17 cellular contexts compared by ENCODE assay signal in the genomic region with DNA sequence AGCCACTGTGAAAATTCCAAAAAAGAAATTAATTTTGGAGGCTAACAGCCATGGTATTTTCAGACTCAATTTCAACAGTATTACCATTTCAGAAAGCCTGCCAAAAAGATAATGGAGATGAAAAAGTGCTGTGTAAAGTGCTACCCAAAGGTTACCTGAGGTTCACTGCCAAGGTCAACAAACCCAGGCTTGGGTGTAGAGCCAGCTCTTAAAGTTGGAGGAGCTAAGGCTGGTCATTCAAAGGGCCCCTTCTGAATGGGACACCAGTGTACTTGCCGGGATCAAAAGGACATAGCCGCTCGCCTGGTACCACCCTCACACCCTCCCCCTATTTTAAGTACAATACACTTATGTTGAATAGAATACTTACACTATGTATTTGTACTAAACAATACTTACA.
A peak's percentile ranks its signal among the peaks of the same experiment; 100 is the strongest.
DNase-seq lines count a peak whose midpoint lies in the region; ATAC-seq and TF ChIP-seq lines count a peak whose summit lies in the region.
"Had no signal": no experiment of that assay in that cellular context is flagged by ENCODE, and none has a peak within 500 bp of the region (broad histone marks: within the 10 kb centered on the region; RNA-seq: fewer than 3 reads in every experiment).

No MANE protein-coding gene starts in this region.

- intact Hi-C loops in esophagus muscularis mucosa (cut with DNase I): no loop called here
- intact Hi-C loops in CD4-positive, alpha-beta memory T cell (cut with micrococcal nuclease): no loop called here

- no peaks in the 10 kb centered on the region for H3K4me1 ChIP-seq in esophagus muscularis mucosa
- H3K4me1 ChIP-seq in CD4-positive, alpha-beta memory T cell (ENCODE audit: insufficient read depth, low read length): no peaks in the 10 kb centered on the region
- H3K4me1 ChIP-seq: Caco-2 had no signal

- no peak for ATAC-seq in HG02610 (IDR thresholded peaks at IDR 0.05; ENCODE audit: unreplicated experiment)

- no peak for TF ChIP-seq POLR2A in esophagus muscularis mucosa (IDR thresholded peaks at IDR 0.05; ENCODE audit: low read depth)

- peaks cover 11% of the 10 kb centered on the region for H3K4me1 Mint-ChIP-seq in nephron progenitor cell
- H3K4me1 Mint-ChIP-seq in CD4-positive, alpha-beta memory T cell: peaks cover 0 to 3% (median 0%) of the 10 kb centered on the region in 4 donors
- H3K4me1 Mint-ChIP-seq: CD14-positive monocyte had no signal

- peak overlapping the region; percentile 89 for H3K27ac Mint-ChIP-seq in nephron progenitor cell
- H3K27ac Mint-ChIP-seq in CD4-positive, alpha-beta memory T cell: no peak overlapping the region
- H3K27ac Mint-ChIP-seq: CD14-positive monocyte, H9 had no signal

- TF ChIP-seq CTCF in esophagus muscularis mucosa (IDR thresholded peaks at IDR 0.05): no peak
- TF ChIP-seq CTCF in nephron progenitor cell (IDR thresholded peaks at IDR 0.05): no peak

- DNase-seq in NCI-H2196 treated with DMSO at 0.1 percent for 48 hours (lab: John Stamatoyannopoulos, UW; ENCODE audit: unreplicated experiment) (peak; percentile 35), esophagus muscularis mucosa (ENCODE audit: extremely low spot score) (peak; percentile 77), nephron progenitor cell (no peak), superior temporal gyrus (ENCODE audit: extremely low spot score) (peak; percentile 52), iPS-NIHi11 (ENCODE audit: low spot score) (no peak)
- no peak for DNase-seq in CD4-positive, alpha-beta memory T cell
- DNase-seq: Caco-2, DMS53, H9, KBM-7, NCI-H1436, NCI-H2029, NCI-H2171, NCI-H510A treated with DMSO at 0.1 percent for 48 hours, NCI-H82 had no signal

- H3K27ac ChIP-seq in esophagus muscularis mucosa (replicated peaks in 1 of 4): no peak overlapping the region
- no peak overlapping the region for H3K27ac ChIP-seq in CD4-positive, alpha-beta memory T cell (ENCODE audit: low read depth, low read length)

- no peaks in the 10 kb centered on the region for H3K9me3 Mint-ChIP-seq in nephron progenitor cell
- H3K9me3 Mint-ChIP-seq in CD4-positive, alpha-beta memory T cell: peaks cover 0 to 2% (median 0%) of the 10 kb centered on the region in 8 donors
- H3K9me3 Mint-ChIP-seq: CD14-positive monocyte, H9 had no signal

- POLR2A ChIA-PET in CD4-positive, alpha-beta memory T cell (lab: Charles Lee; ENCODE audit: partially characterized antibody): no interaction called here

- 94% methylated on average over 3 of the region's 3 CpGs for WGBS in esophagus muscularis mucosa

- peaks cover 45% of the 10 kb centered on the region for H3K36me3 Mint-ChIP-seq in nephron progenitor cell (ENCODE audit: low read depth)
- H3K36me3 Mint-ChIP-seq in CD4-positive, alpha-beta memory T cell: no peaks in the 10 kb centered on the region
- H3K36me3 Mint-ChIP-seq: CD14-positive monocyte had no signal

- H3K36me3 ChIP-seq in esophagus muscularis mucosa: peaks cover 11 to 31% (median 15%) of the 10 kb centered on the region in 4 donors
- no peaks in the 10 kb centered on the region for H3K36me3 ChIP-seq in CD4-positive, alpha-beta memory T cell (ENCODE audit: insufficient read depth, low read length)

- TF ChIP-seq EP300 in esophagus muscularis mucosa (IDR thresholded peaks at IDR 0.05): no peak

- no peaks in the 10 kb centered on the region for H3K27me3 Mint-ChIP-seq in nephron progenitor cell (ENCODE audit: low read depth, poor library complexity)
- peaks cover 21 to 32% of the 10 kb centered on the region in 2 donors for H3K27me3 Mint-ChIP-seq in CD4-positive, alpha-beta memory T cell

- no peak overlapping the region for H3K4me3 ChIP-seq in esophagus muscularis mucosa
- no peak overlapping the region for H3K4me3 ChIP-seq in CD4-positive, alpha-beta memory T cell (ENCODE audit: low read length in 2 of 2)

- no peak overlapping the region for H3K4me3 Mint-ChIP-seq in nephron progenitor cell
- H3K4me3 Mint-ChIP-seq in CD4-positive, alpha-beta memory T cell: no peak overlapping the region
- H3K4me3 Mint-ChIP-seq: CD14-positive monocyte, H9 had no signal

- H3K27me3 ChIP-seq in esophagus muscularis mucosa: no peaks in the 10 kb centered on the region
- H3K27me3 ChIP-seq in CD4-positive, alpha-beta memory T cell (ENCODE audit: insufficient read depth, low read length): no peaks in the 10 kb centered on the region

- no peaks in the 10 kb centered on the region for H3K9me3 ChIP-seq in esophagus muscularis mucosa
- no peaks in the 10 kb centered on the region for H3K9me3 ChIP-seq in CD4-positive, alpha-beta memory T cell (ENCODE audit: control insufficient read depth in 1 of 2, low read length in 2 of 2)
- H3K9me3 ChIP-seq: Caco-2 had no signal

- CTCF ChIA-PET in CD4-positive, alpha-beta memory T cell (lab: Charles Lee; ENCODE audit: partially characterized antibody): no interaction called here

Comparison
In these comparisons a context has a peak if more than half of its experiments do, and no peak if none do; other contexts are left out.
1. DNase-seq: peak in NCI-H2196 treated with DMSO at 0.1 percent for 48 hours (single experiment), esophagus muscularis mucosa (single experiment) and superior temporal gyrus (single experiment); none in nephron progenitor cell (single experiment), iPS-NIHi11 (single experiment) and CD4-positive, alpha-beta memory T cell (0 of 5).